18 cellular contexts compared by ENCODE assay signal in genomic region chr12:24057920-24058476, GRCh38.
A peak's percentile ranks its signal among the peaks of the same experiment; 100 is the strongest.
DNase-seq lines count a peak whose midpoint lies in the region; TF ChIP-seq lines count a peak whose summit lies in the region.
"Had no signal": no experiment of that assay in that cellular context is flagged by ENCODE, and none has a peak within 500 bp of the region (broad histone marks: within the 10 kb centered on the region; RNA-seq: fewer than 3 reads in every experiment).

No MANE protein-coding gene starts in this region.

- H3K4me1 ChIP-seq in SK-N-SH (ENCODE audit: control insufficient read depth in 1 of 2, insufficient read depth in 2 of 2, low read depth in 1 of 2, low read length in 1 of 2) (peaks cover 3 to 5% of the 10 kb centered on the region in 2 experiments; a peak in 3 of 4 replicates), left ventricle myocardium inferior (no peaks in the 10 kb centered on the region)
- H3K4me1 ChIP-seq: BLaER1 had no signal

- H3K79me2 ChIP-seq in SK-N-SH (ENCODE audit: insufficient read depth): no peaks in the 10 kb centered on the region

- no peak overlapping the region for H2AFZ ChIP-seq in SK-N-SH (ENCODE audit: low read depth)

- H3K9ac ChIP-seq in SK-N-SH: no peak overlapping the region
- H3K9ac ChIP-seq: BLaER1 had no signal

- intact Hi-C loops in left ventricle myocardium inferior (cut with micrococcal nuclease): no loop called here

- no peak for TF ChIP-seq CTCF in SK-N-SH (IDR thresholded peaks at IDR 0.05)
- no peak for TF ChIP-seq CTCF in left ventricle myocardium inferior (IDR thresholded peaks at IDR 0.05; ENCODE audit: borderline replicate concordance)

- H3K36me3 ChIP-seq in SK-N-SH (replicated peaks in 1 of 2; ENCODE audit: control insufficient read depth in 1 of 2, insufficient read depth in 2 of 2, low read length in 1 of 2) (no peaks in the 10 kb centered on the region), left ventricle myocardium inferior (no peaks in the 10 kb centered on the region)
- H3K36me3 ChIP-seq: BLaER1 had no signal

- no peaks in the 10 kb centered on the region for H4K20me1 ChIP-seq in SK-N-SH (ENCODE audit: insufficient read depth)
- H4K20me1 ChIP-seq: BLaER1 had no signal

- 37% methylated on average over 4 of the region's 4 CpGs for WGBS in SK-N-SH (ENCODE audit: low lambda C conversion rate)

- TF ChIP-seq RAD21 in SK-N-SH (IDR thresholded peaks at IDR 0.05; ENCODE audit: low read length): no peak

- no peaks in the 10 kb centered on the region for H3K9me2 ChIP-seq in SK-N-SH

- POLR2A ChIA-PET in SK-N-SH (lab: Yijun Ruan, JAX): no interaction called here

- TF ChIP-seq EP300 in SK-N-SH (IDR thresholded peaks at IDR 0.05; ENCODE audit: borderline replicate concordance in 1 of 2, low read depth in 1 of 2, low read length in 1 of 2): peak in 1 of 2 experiments; percentile 53; a peak in 1 of 4 replicates

- DNase-seq in NCI-H748 (lab: John Stamatoyannopoulos, UW; ENCODE audit: unreplicated experiment): peak; percentile 4
- DNase-seq in NCI-H748 treated with DMSO at 0.1 percent for 48 hours (lab: John Stamatoyannopoulos, UW): no peak
- DNase-seq in NCI-H2171 (lab: John Stamatoyannopoulos, UW): peak; percentile 45
- DNase-seq in SK-N-SH: peak; percentile 48
- DNase-seq in pons (ENCODE audit: low spot score): peak; percentile 51
- DNase-seq in OCI-M1 (lab: John Stamatoyannopoulos, UW): no peak
- DNase-seq in hippocampal formation (lab: John Stamatoyannopoulos, UW): no peak
- DNase-seq in left ventricle myocardium inferior: no peak
- DNase-seq: Calu3; CD4-positive, alpha-beta memory T cell; DMS79; NCI-H1105 treated with DMSO at 0.1 percent for 48 hours; NCI-H2029; NCI-H510A; Right ventricle myocardium superior; T-helper 1 cell had no signal

- H3K4me3 ChIP-seq in SK-N-SH (ENCODE audit: low read depth in 2 of 2, low read length in 1 of 2) (no peak overlapping the region), left ventricle myocardium inferior (no peak overlapping the region)
- H3K4me3 ChIP-seq: BLaER1, K562 had no signal

- H3K27me3 ChIP-seq in SK-N-SH (ENCODE audit: insufficient read depth) (no peaks in the 10 kb centered on the region), left ventricle myocardium inferior (ENCODE audit: low read depth) (no peaks in the 10 kb centered on the region)
- H3K27me3 ChIP-seq: BLaER1 had no signal

- H3K9me3 ChIP-seq in SK-N-SH (no peaks in the 10 kb centered on the region), left ventricle myocardium inferior (replicated peaks) (no peaks in the 10 kb centered on the region)
- H3K9me3 ChIP-seq: BLaER1 had no signal

- no peak overlapping the region for H3K4me2 ChIP-seq in SK-N-SH
- H3K4me2 ChIP-seq: BLaER1 had no signal

- no peaks in the 10 kb centered on the region for H3F3A ChIP-seq in SK-N-SH (replicated peaks; ENCODE audit: insufficient read depth)

- CTCF ChIA-PET in SK-N-SH (lab: Yijun Ruan, JAX): interaction anchor here (1.4 kb wide), 1 partner anchor 11 kb away, joined by 3 read pairs; no protein-coding TSS in a partner anchor

- no peak overlapping the region for H3K27ac ChIP-seq in SK-N-SH (ENCODE audit: low read depth in 2 of 2, low read length in 1 of 2)
- no peak overlapping the region for H3K27ac ChIP-seq in left ventricle myocardium inferior (replicated peaks)
- H3K27ac ChIP-seq: BLaER1 had no signal

TF ChIP-seq in SK-N-SH, 30 proteins besides CTCF, POLR2A, EP300 and RAD21:
- no peak for TF ChIP-seq EZH2phosphoT487 (IDR thresholded peaks at IDR 0.05; ENCODE audit: borderline replicate concordance, low read depth)
- TF ChIP-seq RCOR1 (IDR thresholded peaks at IDR 0.05; ENCODE audit: low read length): peak; percentile 75
- TF ChIP-seq GATA2 (CRISPR knock-in tag; IDR thresholded peaks at IDR 0.05): peak; percentile 93
- TF ChIP-seq MEF2A (IDR thresholded peaks at IDR 0.05; ENCODE audit: borderline replicate concordance, low read depth): no peak
- TF ChIP-seq CHD2 (IDR thresholded peaks at IDR 0.05; ENCODE audit: low read length, partially characterized antibody): peak; percentile 11

Comparison
In these comparisons a context has a peak if more than half of its experiments do, and no peak if none do; other contexts are left out.
1. DNase-seq: peak in NCI-H748 (single experiment), NCI-H2171 (single experiment), SK-N-SH (single experiment) and pons (single experiment); none in NCI-H748 treated with DMSO at 0.1 percent for 48 hours (single experiment), OCI-M1 (single experiment), hippocampal formation (0 of 2) and left ventricle myocardium inferior (single experiment).